In the genomic region with DNA sequence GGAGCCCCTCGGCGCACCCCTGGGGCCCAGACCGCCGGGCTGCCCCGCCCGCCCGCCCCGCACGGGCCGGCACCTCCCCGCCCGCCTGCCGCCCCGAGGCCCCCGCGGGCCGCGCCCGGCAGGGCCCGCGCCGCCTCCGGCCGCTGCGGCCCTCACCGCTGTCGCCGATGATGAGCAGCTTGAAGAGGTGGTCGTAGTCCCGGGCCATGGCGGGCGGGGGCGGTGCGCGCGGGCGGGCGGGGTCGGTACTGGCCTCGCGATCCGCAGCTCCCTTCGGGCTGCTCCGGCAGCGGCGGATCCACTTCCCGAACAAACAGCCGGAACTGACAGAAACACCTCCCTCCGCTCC, we compare ENCODE assay signal across 1 cellular context.
TF ChIP-seq lines count a peak whose summit lies in the region.

A gene (minus strand): TSS at position 311 of the 349 bp plus-strand sequence. CDS start 103 bp downstream, at position 208.

TF ChIP-seq in HEK293, 187 proteins besides CTCF, POLR2A, EP300 and RAD21 (continued from another document):
- TF ChIP-seq, protein P1, sequence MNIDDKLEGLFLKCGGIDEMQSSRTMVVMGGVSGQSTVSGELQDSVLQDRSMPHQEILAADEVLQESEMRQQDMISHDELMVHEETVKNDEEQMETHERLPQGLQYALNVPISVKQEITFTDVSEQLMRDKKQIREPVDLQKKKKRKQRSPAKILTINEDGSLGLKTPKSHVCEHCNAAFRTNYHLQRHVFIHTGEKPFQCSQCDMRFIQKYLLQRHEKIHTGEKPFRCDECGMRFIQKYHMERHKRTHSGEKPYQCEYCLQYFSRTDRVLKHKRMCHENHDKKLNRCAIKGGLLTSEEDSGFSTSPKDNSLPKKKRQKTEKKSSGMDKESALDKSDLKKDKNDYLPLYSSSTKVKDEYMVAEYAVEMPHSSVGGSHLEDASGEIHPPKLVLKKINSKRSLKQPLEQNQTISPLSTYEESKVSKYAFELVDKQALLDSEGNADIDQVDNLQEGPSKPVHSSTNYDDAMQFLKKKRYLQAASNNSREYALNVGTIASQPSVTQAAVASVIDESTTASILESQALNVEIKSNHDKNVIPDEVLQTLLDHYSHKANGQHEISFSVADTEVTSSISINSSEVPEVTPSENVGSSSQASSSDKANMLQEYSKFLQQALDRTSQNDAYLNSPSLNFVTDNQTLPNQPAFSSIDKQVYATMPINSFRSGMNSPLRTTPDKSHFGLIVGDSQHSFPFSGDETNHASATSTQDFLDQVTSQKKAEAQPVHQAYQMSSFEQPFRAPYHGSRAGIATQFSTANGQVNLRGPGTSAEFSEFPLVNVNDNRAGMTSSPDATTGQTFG (tag by site-specific recombination; IDR thresholded peaks at IDR 0.05; ENCODE audit: borderline replicate concordance), result no peak
- TF ChIP-seq ZNF596 (tag by site-specific recombination; IDR thresholded peaks at IDR 0.05) (no peak), GLI2 (tag by site-specific recombination; IDR thresholded peaks at IDR 0.05; ENCODE audit: borderline replicate concordance, low read depth) (no peak), ZNF292 (tag by site-specific recombination; IDR thresholded peaks at IDR 0.05; ENCODE audit: borderline replicate concordance, low read depth) (no peak), GLIS2 (tag by site-specific recombination; IDR thresholded peaks at IDR 0.05) (no peak), ZNF223 (tag by site-specific recombination; IDR thresholded peaks at IDR 0.05) (no peak), ZNF600 (tag by site-specific recombination; IDR thresholded peaks at IDR 0.05) (0 out of 2 replicates have a peak, but pooled peaks have one; percentile 36), ZNF133 (tag by site-specific recombination; IDR thresholded peaks at IDR 0.05) (no peak), IKZF3 (tag by site-specific recombination; IDR thresholded peaks at IDR 0.05) (0 out of 2 replicates have a peak, but pooled peaks have one; percentile 17), ZFHX2 (tag by site-specific recombination; conservative IDR thresholded peaks at IDR 0.05) (peak; percentile 32), HOXD13 (CRISPR knock-in tag; IDR thresholded peaks at IDR 0.05; ENCODE audit: borderline replicate concordance) (no peak), KLF16 (tag by site-specific recombination; IDR thresholded peaks at IDR 0.05) (no peak), ZNF777 (tag by site-specific recombination; IDR thresholded peaks at IDR 0.05; ENCODE audit: borderline replicate concordance) (no peak), ZNF341 (tag by site-specific recombination; IDR thresholded peaks at IDR 0.05; ENCODE audit: low read depth) (peak; percentile 99; the same call in 1 of the 2 replicates), EGR2 (tag by site-specific recombination; IDR thresholded peaks at IDR 0.05; ENCODE audit: low read depth) (peak; percentile 64; the same call in 1 of the 2 replicates), ZNF416 (tag by site-specific recombination; IDR thresholded peaks at IDR 0.05) (no peak), ZNF548 (tag by site-specific recombination; IDR thresholded peaks at IDR 0.05) (no peak)
- TF ChIP-seq, protein P2, sequence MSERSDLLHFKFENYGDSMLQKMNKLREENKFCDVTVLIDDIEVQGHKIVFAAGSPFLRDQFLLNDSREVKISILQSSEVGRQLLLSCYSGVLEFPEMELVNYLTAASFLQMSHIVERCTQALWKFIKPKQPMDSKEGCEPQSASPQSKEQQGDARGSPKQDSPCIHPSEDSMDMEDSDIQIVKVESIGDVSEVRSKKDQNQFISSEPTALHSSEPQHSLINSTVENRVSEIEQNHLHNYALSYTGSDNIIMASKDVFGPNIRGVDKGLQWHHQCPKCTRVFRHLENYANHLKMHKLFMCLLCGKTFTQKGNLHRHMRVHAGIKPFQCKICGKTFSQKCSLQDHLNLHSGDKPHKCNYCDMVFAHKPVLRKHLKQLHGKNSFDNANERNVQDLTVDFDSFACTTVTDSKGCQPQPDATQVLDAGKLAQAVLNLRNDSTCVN (tag by site-specific recombination; optimal IDR thresholded peaks at IDR 0.05), result no peak
TF ChIP-seq in HEK293: peak in this region for 7.
